ENCODE assay signal across 1 cellular context in genomic region chr22:25741692-25742626, GRCh38.
TF ChIP-seq lines count a peak whose summit lies in the region.

Gene MYO18B (plus strand): TSS chr22:25742188. CDS start chr22:25761093, 18,905 bp downstream.

TF ChIP-seq in IMR-90, 13 proteins besides CTCF, POLR2A, EP300 and RAD21 (continued from another document):
- no peak for TF ChIP-seq USF2 (IDR thresholded peaks at IDR 0.05; ENCODE audit: low read depth, low read length)
TF ChIP-seq in IMR-90: peak in this region for 0.
